Comparison of ENCODE assay signal across 22 cellular contexts in genomic region chr1:200692321-200692720, GRCh38.
"Had no signal": no experiment of that assay in that cellular context is flagged by ENCODE, and none has a peak within 500 bp of the region (broad histone marks: within the 10 kb centered on the region; RNA-seq: fewer than 3 reads in every experiment).

No MANE protein-coding gene starts in this region.

- H3K9me3 Mint-ChIP-seq: IgD-negative memory B cell had no signal

- H3K4me2 ChIP-seq: SK-N-SH had no signal

- ATAC-seq: Panc1 had no signal

- H3K36me3 Mint-ChIP-seq: IgD-negative memory B cell had no signal

- H3K4me1 Mint-ChIP-seq: IgD-negative memory B cell had no signal

- FAIRE-seq: HTR-8/SVneo had no signal

- H3K27ac Mint-ChIP-seq: IgD-negative memory B cell had no signal

- H3K9ac ChIP-seq: SK-N-SH had no signal

- DNase-seq: KBM-7, MG63, NCI-H1092, NCI-H1105 treated with DMSO at 0.1 percent for 48 hours, NCI-H1417 treated with DMSO at 0.1 percent for 48 hours, NCI-H146, NCI-H1694 treated with DMSO at 0.1 percent for 48 hours, NCI-H1930, NCI-H2081, NCI-H2107, NCI-H2227 treated with DMSO at 0.1 percent for 48 hours, NCI-H524, NCI-H526 treated with DMSO at 0.1 percent for 48 hours, NCI-H748 treated with DMSO at 0.1 percent for 48 hours, SHP77, T-helper 1 cell had no signal

- H3K4me3 Mint-ChIP-seq: IgD-negative memory B cell had no signal

- H3K36me3 ChIP-seq: MG63 had no signal

- H3K9me3 ChIP-seq: MG63, SK-N-SH had no signal

- H3K4me3 ChIP-seq: MG63 had no signal

- H3K27me3 ChIP-seq: MG63 had no signal

- H3K27ac ChIP-seq: HL-60, RWPE1 had no signal
